ENCODE assay signal across 18 cellular contexts in genomic region chr22:45683248-45683647, GRCh38. TPM values are rescaled to one million over a fixed set of nuclear protein-coding genes. Genes with fewer than 3 reads are reported as not detected.
DNase-seq lines count a peak whose midpoint lies in the region; ATAC-seq and TF ChIP-seq lines count a peak whose summit lies in the region.
"Had no signal": no experiment of that assay in that cellular context is flagged by ENCODE, and none has a peak within 500 bp of the region (broad histone marks: within the 10 kb centered on the region; RNA-seq: fewer than 3 reads in every experiment).

No MANE protein-coding gene starts in this region.

- no peak for ATAC-seq in SK-N-SH treated with all-trans-retinoic acid at 6 μM for 48 hours
- peak; percentile 52 to 55 for ATAC-seq in lower lobe of right lung
- ATAC-seq in HG02885 (IDR thresholded peaks at IDR 0.05; ENCODE audit: poor library complexity, unreplicated experiment), result no peak
- ATAC-seq: activated T-cell treated with anti-CD3 and anti-CD28 coated beads, Interleukin-2, amount 50 U/mL, for 4 hours; gastroesophageal sphincter; HCT116 had no signal

- H3K27ac ChIP-seq in BLaER1 (no peak overlapping the region), Karpas-422 (ENCODE audit: low read length) (0 out of 2 replicates have a peak overlapping the region, but pooled peaks have one; percentile 32), lower lobe of right lung (no peak overlapping the region), tibial artery (no peak overlapping the region)
- H3K27ac ChIP-seq: breast epithelium, epithelial cell of prostate, gastroesophageal sphincter had no signal

- H3K27me3 ChIP-seq in BLaER1, result no peaks in the 10 kb centered on the region
- no peaks in the 10 kb centered on the region for H3K27me3 ChIP-seq in Karpas-422 (ENCODE audit: low read length)
- H3K27me3 ChIP-seq in lower lobe of right lung (ENCODE audit: low read depth), result no peaks in the 10 kb centered on the region
- H3K27me3 ChIP-seq in tibial artery, result no peaks in the 10 kb centered on the region
- H3K27me3 ChIP-seq: breast epithelium, gastroesophageal sphincter had no signal

- intact Hi-C loops in lower lobe of right lung (cut with DNase I), result no loop called here
- intact Hi-C loops in tibial artery (cut with DNase I; ENCODE audit: low total_unique reads), result no loop called here

- no peak overlapping the region for H2AFZ ChIP-seq in Karpas-422 (ENCODE audit: low read length)

- peak overlapping the region; percentile 75 for H3K4me2 ChIP-seq in BLaER1
- peak overlapping the region; percentile 29 for H3K4me2 ChIP-seq in Karpas-422 (ENCODE audit: low read depth, low read length, poor library complexity, severe bottlenecking)

- H3K4me3 ChIP-seq in BLaER1, result no peak overlapping the region
- H3K4me3 ChIP-seq in Karpas-422 (ENCODE audit: low read length), result no peak overlapping the region
- H3K4me3 ChIP-seq in lower lobe of right lung, result no peak overlapping the region
- no peak overlapping the region for H3K4me3 ChIP-seq in tibial artery
- H3K4me3 ChIP-seq: breast epithelium, gastroesophageal sphincter had no signal

- peaks cover 100% of the 10 kb centered on the region for H3K79me2 ChIP-seq in Karpas-422 (ENCODE audit: low read length)

- TF ChIP-seq CTCF in lower lobe of right lung (IDR thresholded peaks at IDR 0.05), result no peak
- no peak for TF ChIP-seq CTCF in tibial artery (IDR thresholded peaks at IDR 0.05)

- H3K36me3 ChIP-seq in BLaER1 (0 out of 2 replicates have a peak, but pooled peaks cover 4% of the 10 kb centered on the region), Karpas-422 (ENCODE audit: insufficient read depth, low read length) (no peaks in the 10 kb centered on the region), lower lobe of right lung (no peaks in the 10 kb centered on the region), tibial artery (no peaks in the 10 kb centered on the region)
- H3K36me3 ChIP-seq: breast epithelium, gastroesophageal sphincter had no signal

- no peaks in the 10 kb centered on the region for H3K9me3 ChIP-seq in BLaER1
- H3K9me3 ChIP-seq in Karpas-422 (ENCODE audit: low read length), result no peaks in the 10 kb centered on the region
- no peaks in the 10 kb centered on the region for H3K9me3 ChIP-seq in lower lobe of right lung
- H3K9me3 ChIP-seq in tibial artery, result no peaks in the 10 kb centered on the region
- H3K9me3 ChIP-seq: breast epithelium, gastroesophageal sphincter had no signal

- peaks cover 100% of the 10 kb centered on the region for H4K20me1 ChIP-seq in BLaER1
- H4K20me1 ChIP-seq in Karpas-422 (ENCODE audit: insufficient read depth, low read depth, low read length), result peaks cover 35% of the 10 kb centered on the region

- peak; percentile 51 for DNase-seq in Karpas-422
- DNase-seq in lower lobe of right lung, result no peak
- no peak for DNase-seq in NCI-H1092 (lab: John Stamatoyannopoulos, UW)
- no peak for DNase-seq in AML-193 (lab: John Stamatoyannopoulos, UW)
- DNase-seq in tibial artery, result no peak
- DNase-seq: activated CD4-positive, alpha-beta T cell treated with anti-CD3 and anti-CD28 coated beads, Interleukin-2, amount 50 U/mL, for 4 hours; activated naive CD8-positive, alpha-beta T cell treated with anti-CD3 and anti-CD28 coated beads for 36 hours; activated T-cell treated with anti-CD3 and anti-CD28 coated beads, Interleukin-2, amount 50 U/mL, for 4 hours; Calu3; dermis blood vessel endothelial cell; GDM1 had no signal

- H3K4me1 ChIP-seq in BLaER1 (peaks cover 57% of the 10 kb centered on the region), Karpas-422 (ENCODE audit: low read length) (peaks cover 41% of the 10 kb centered on the region), lower lobe of right lung (peaks cover 66% of the 10 kb centered on the region), tibial artery (peaks cover 0 to 69% (median 47%) of the 10 kb centered on the region in 4 donors)

- no peak overlapping the region for H3K9ac ChIP-seq in BLaER1
- no peak overlapping the region for H3K9ac ChIP-seq in Karpas-422 (ENCODE audit: low read length)

- no peaks in the 10 kb centered on the region for H3K9me2 ChIP-seq in Karpas-422 (replicated peaks; ENCODE audit: insufficient read depth, low read length)

TF ChIP-seq in SK-N-SH treated with all-trans-retinoic acid at 6 μM for 48 hours, 23 proteins besides CTCF, POLR2A, EP300 and RAD21:
- TF ChIP-seq, protein P1, sequence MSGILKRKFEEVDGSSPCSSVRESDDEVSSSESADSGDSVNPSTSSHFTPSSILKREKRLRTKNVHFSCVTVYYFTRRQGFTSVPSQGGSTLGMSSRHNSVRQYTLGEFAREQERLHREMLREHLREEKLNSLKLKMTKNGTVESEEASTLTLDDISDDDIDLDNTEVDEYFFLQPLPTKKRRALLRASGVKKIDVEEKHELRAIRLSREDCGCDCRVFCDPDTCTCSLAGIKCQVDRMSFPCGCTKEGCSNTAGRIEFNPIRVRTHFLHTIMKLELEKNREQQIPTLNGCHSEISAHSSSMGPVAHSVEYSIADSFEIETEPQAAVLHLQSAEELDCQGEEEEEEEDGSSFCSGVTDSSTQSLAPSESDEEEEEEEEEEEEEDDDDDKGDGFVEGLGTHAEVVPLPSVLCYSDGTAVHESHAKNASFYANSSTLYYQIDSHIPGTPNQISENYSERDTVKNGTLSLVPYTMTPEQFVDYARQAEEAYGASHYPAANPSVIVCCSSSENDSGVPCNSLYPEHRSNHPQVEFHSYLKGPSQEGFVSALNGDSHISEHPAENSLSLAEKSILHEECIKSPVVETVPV (CRISPR knock-in tag; IDR thresholded peaks at IDR 0.05), result no peak
- 0 out of 2 replicates have a peak, but pooled peaks have one; percentile 44 for TF ChIP-seq SNAI2 (CRISPR knock-in tag; IDR thresholded peaks at IDR 0.05)
- no peak for TF ChIP-seq ARNTL (CRISPR knock-in tag; IDR thresholded peaks at IDR 0.05; ENCODE audit: borderline replicate concordance, low read depth)
- no peak for TF ChIP-seq ZNF565 (CRISPR knock-in tag; conservative IDR thresholded peaks at IDR 0.05; ENCODE audit: low read depth)
- no peak for TF ChIP-seq OSR1 (CRISPR knock-in tag; IDR thresholded peaks at IDR 0.05)

RNA-seq across cellular contexts. Expression of gene ATXN10, which starts 11.6 kb away (rescaled TPM):
- total RNA-seq in Karpas-422 (2014; rRNA removed; shearing (Covaris generic); ENCODE audit: low replicate concordance), result 112 and 210 TPM in 2 replicates
- 106 TPM for total RNA-seq in lower lobe of right lung

Comparison
In these comparisons a context has a peak if more than half of its experiments do, and no peak if none do; other contexts are left out.
1. ATAC-seq: peak in lower lobe of right lung (2 of 2); none in SK-N-SH treated with all-trans-retinoic acid at 6 μM for 48 hours (single experiment) and HG02885 (single experiment).